32 cellular contexts compared by ENCODE assay signal in the genomic region with DNA sequence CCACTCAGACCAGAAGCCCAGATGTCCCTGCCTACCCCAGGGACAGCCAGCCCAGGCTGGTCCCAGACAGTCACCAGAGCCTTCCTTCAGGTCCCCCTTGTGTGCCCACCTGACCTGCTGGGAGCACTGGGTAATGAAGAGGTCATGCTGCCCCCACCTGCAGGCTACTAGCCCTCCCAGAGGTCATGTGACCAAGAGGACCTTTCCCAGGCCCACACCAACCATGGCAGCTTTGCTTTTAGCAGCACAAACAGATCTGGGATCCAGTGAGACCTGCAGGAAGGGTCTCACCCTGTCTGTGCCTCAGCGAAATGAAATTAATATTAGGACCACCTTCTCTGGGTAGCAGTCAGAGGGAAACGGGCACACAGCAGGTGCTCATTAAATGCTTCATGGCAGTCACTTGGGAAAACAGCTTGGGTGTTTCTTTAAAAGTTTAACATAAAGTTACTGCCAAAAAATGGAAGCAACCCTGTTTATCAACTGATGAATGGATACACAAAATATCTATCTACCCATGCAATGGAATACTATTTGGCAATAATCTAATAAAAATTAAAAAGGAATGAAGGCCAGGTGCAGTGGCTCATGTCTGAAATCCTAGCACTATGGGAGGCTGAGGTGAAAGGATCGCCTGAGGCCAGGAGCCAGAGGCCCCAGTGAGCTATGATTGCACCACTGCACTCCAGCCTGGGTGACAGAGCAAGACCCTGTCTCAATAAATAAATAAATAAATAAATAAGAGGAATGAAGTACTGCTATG. TPM values are rescaled to one million over a fixed set of nuclear protein-coding genes. Genes with fewer than 3 reads are reported as not detected.
"Had no signal": no experiment of that assay in that cellular context is flagged by ENCODE, and none has a peak within 500 bp of the region (broad histone marks: within the 10 kb centered on the region; RNA-seq: fewer than 3 reads in every experiment).

No MANE protein-coding gene starts in this region.

- H3K36me3 ChIP-seq: gastroesophageal sphincter, heart left ventricle, left lung, neural progenitor cell, ovary, spleen, tibial artery, upper lobe of left lung had no signal

- H3K4me2 ChIP-seq: hepatocyte, neural progenitor cell had no signal

- H3K27me3 ChIP-seq: hepatocyte, ovary, testis had no signal

- H3K27ac Mint-ChIP-seq: mesothelial cell of epicardium; naive thymus-derived CD4-positive, alpha-beta T cell; neural progenitor cell; stimulated activated memory B cell treated with anti-CD40 and anti-IgM and Interleukin-4, amounts not matched to agents 10 μg/mL and 1 μg/mL and 100 μg/mL, for 72 hours had no signal

- H3K4me1 Mint-ChIP-seq: stimulated activated memory B cell treated with anti-CD40 and anti-IgM and Interleukin-4, amounts not matched to agents 10 μg/mL and 1 μg/mL and 100 μg/mL, for 72 hours had no signal

- H3K27ac ChIP-seq: dorsolateral prefrontal cortex, epithelial cell of prostate, foreskin keratinocyte, gastroesophageal sphincter, heart left ventricle, hepatocyte, left lung, neural progenitor cell, ovary, psoas muscle, skin epidermis, spleen, testis, tibial artery, upper lobe of left lung had no signal

- H3K4me3 Mint-ChIP-seq: mesothelial cell of epicardium; naive thymus-derived CD4-positive, alpha-beta T cell; nephron; stimulated activated memory B cell treated with anti-CD40 and anti-IgM and Interleukin-4, amounts not matched to agents 10 μg/mL and 1 μg/mL and 100 μg/mL, for 72 hours had no signal

- H3K4me1 ChIP-seq: foreskin keratinocyte, testis had no signal

- H3K79me2 ChIP-seq: hepatocyte had no signal

- H3K9me3 Mint-ChIP-seq: naive thymus-derived CD4-positive, alpha-beta T cell; neural progenitor cell had no signal

- H3K4me3 ChIP-seq: dorsolateral prefrontal cortex, gastroesophageal sphincter, heart left ventricle, hepatocyte, left lung, mucosa of descending colon, neural progenitor cell, ovary, psoas muscle, skin epidermis, spleen, testis, tibial artery, upper lobe of left lung had no signal

- H2AFZ ChIP-seq: hepatocyte, neural progenitor cell had no signal

- DNase-seq: dorsolateral prefrontal cortex; effector CD4-positive, alpha-beta T cell; foreskin keratinocyte; heart left ventricle; naive thymus-derived CD4-positive, alpha-beta T cell; nucleus accumbens; ovary; posterior cingulate gyrus; psoas muscle; right cardiac atrium; spleen; stimulated activated CD4-positive, alpha-beta T cell treated with anti-CD3 and anti-CD28 coated beads, Interleukin-4, amount 100 ng/mL, for 4 hours; stimulated activated naive CD8-positive, alpha-beta T cell treated with anti-CD3 and anti-CD28 coated beads, Interleukin-15, Interleukin-2, amounts not matched to agents 100 U/mL and 50 U/mL, for 24 hours; substantia nigra; testis; tibial artery had no signal

- ATAC-seq: esophagus mucosa; foreskin keratinocyte; gastroesophageal sphincter; heart left ventricle; left lung; mucosa of descending colon; naive thymus-derived CD4-positive, alpha-beta T cell; psoas muscle; right cardiac atrium; stimulated activated memory B cell treated with anti-CD40 and anti-IgM and Interleukin-4, amounts not matched to agents 10 μg/mL and 1 μg/mL and 100 μg/mL, for 72 hours; stimulated activated naive CD8-positive, alpha-beta T cell treated with anti-CD3 and anti-CD28 coated beads, Interleukin-15, Interleukin-2, amounts not matched to agents 100 U/mL and 50 U/mL, for 24 hours had no signal

RNA-seq across cellular contexts. Expression of gene DNAJB8, which starts 43.7 kb away (rescaled TPM):
- total RNA-seq: dorsolateral prefrontal cortex; esophagus mucosa; foreskin keratinocyte; gastroesophageal sphincter; heart left ventricle; hepatocyte; kidney; left lung; lower leg skin; lung microvascular endothelial cell; mesothelial cell of epicardium; mucosa of descending colon; naive thymus-derived CD4-positive, alpha-beta T cell; ovary; psoas muscle; renal cortical epithelial cell; right cardiac atrium; spleen; upper lobe of left lung had no signal
- polyA plus RNA-seq: foreskin keratinocyte; heart left ventricle; hepatocyte; naive thymus-derived CD4-positive, alpha-beta T cell; ovary; psoas muscle; right cardiac atrium; spleen had no signal
